In genomic region chr11:122214567-122214966, GRCh38 we compare ENCODE assay signal across 19 cellular contexts.
DNase-seq lines count a peak whose midpoint lies in the region; ATAC-seq and TF ChIP-seq lines count a peak whose summit lies in the region.
"Had no signal": no experiment of that assay in that cellular context is flagged by ENCODE, and none has a peak within 500 bp of the region (broad histone marks: within the 10 kb centered on the region; RNA-seq: fewer than 3 reads in every experiment).

No MANE protein-coding gene starts in this region.

- peak overlapping the region; percentile 51 to 82 (median 78) for H3K27ac Mint-ChIP-seq in nephron
- no peak overlapping the region for H3K27ac Mint-ChIP-seq in stimulated activated effector memory CD8-positive, alpha-beta T cell treated with anti-CD3 and anti-CD28 coated beads, Interleukin-12 subunit alpha, Interleukin-12 subunit beta, amount 100 ng/mL, for 72 hours
- H3K27ac Mint-ChIP-seq: activated CD4-positive, alpha-beta memory T cell treated with anti-CD3 and anti-CD28 coated beads for 36 hours; activated naive CD4-positive, alpha-beta T cell treated with anti-CD3 and anti-CD28 coated beads, Interleukin-2, amount 50 U/mL, for 24 hours; WTC11 had no signal

- H3K36me3 ChIP-seq in heart right ventricle (no peaks in the 10 kb centered on the region), upper lobe of right lung (no peaks in the 10 kb centered on the region)
- H3K36me3 ChIP-seq: BLaER1 treated with 17β-estradiol and CSF1 and Interleukin-3, amounts not matched to agents 10 nM and 100 nM; breast epithelium; lower lobe of right lung; SJSA1 had no signal

- H3K27ac ChIP-seq in heart right ventricle (peak overlapping the region in 7 of 10 donors; percentile 2 to 60 (median 41)), caudate nucleus (ENCODE audit: low read depth, low read length) (peak overlapping the region; percentile 69), upper lobe of right lung (peak overlapping the region; percentile 42)
- H3K27ac ChIP-seq: BLaER1 treated with 17β-estradiol and CSF1 and Interleukin-3, amounts not matched to agents 10 nM and 100 nM; lower lobe of right lung; SJSA1 had no signal

- H3K27me3 Mint-ChIP-seq in nephron (ENCODE audit: low read depth), result no peaks in the 10 kb centered on the region

- H3K27me3 ChIP-seq in heart right ventricle (no peaks in the 10 kb centered on the region), upper lobe of right lung (no peaks in the 10 kb centered on the region)
- H3K27me3 ChIP-seq: BLaER1 treated with 17β-estradiol and CSF1 and Interleukin-3, amounts not matched to agents 10 nM and 100 nM; breast epithelium; SJSA1 had no signal

- 64 to 67% methylated on average over 2 of the region's 2 CpGs for WGBS in heart right ventricle, 2 donors

- H3K4me3 ChIP-seq in heart right ventricle, result no peak overlapping the region
- no peak overlapping the region for H3K4me3 ChIP-seq in upper lobe of right lung
- H3K4me3 ChIP-seq: BLaER1 treated with 17β-estradiol and CSF1 and Interleukin-3, amounts not matched to agents 10 nM and 100 nM; breast epithelium; lower lobe of right lung; SJSA1 had no signal

- H3K4me3 Mint-ChIP-seq in nephron, result no peak overlapping the region
- no peak overlapping the region for H3K4me3 Mint-ChIP-seq in stimulated activated effector memory CD8-positive, alpha-beta T cell treated with anti-CD3 and anti-CD28 coated beads, Interleukin-12 subunit alpha, Interleukin-12 subunit beta, amount 100 ng/mL, for 72 hours
- H3K4me3 Mint-ChIP-seq: activated CD4-positive, alpha-beta memory T cell treated with anti-CD3 and anti-CD28 coated beads for 36 hours; activated naive CD4-positive, alpha-beta T cell treated with anti-CD3 and anti-CD28 coated beads, Interleukin-2, amount 50 U/mL, for 24 hours; WTC11 had no signal

- TF ChIP-seq CTCF in heart right ventricle (IDR thresholded peaks at IDR 0.05), result no peak
- TF ChIP-seq CTCF in nephron (IDR thresholded peaks at IDR 0.05; ENCODE audit: unreplicated experiment in 3 of 3), result no peak
- TF ChIP-seq CTCF in upper lobe of right lung (IDR thresholded peaks at IDR 0.05), result no peak

- ATAC-seq in heart right ventricle (no peak), left ventricle myocardium superior (no peak), upper lobe of right lung (no peak), HG02798 (IDR thresholded peaks at IDR 0.05; ENCODE audit: poor library complexity, unreplicated experiment) (no peak), left lobe of liver (no peak)
- no peak for ATAC-seq in stimulated activated effector memory CD8-positive, alpha-beta T cell treated with anti-CD3 and anti-CD28 coated beads, Interleukin-12 subunit alpha, Interleukin-12 subunit beta, amount 100 ng/mL, for 72 hours

- peaks cover 0 to 32% (median 20%) of the 10 kb centered on the region in 9 donors for H3K4me1 ChIP-seq in heart right ventricle
- peaks cover 14% of the 10 kb centered on the region for H3K4me1 ChIP-seq in upper lobe of right lung

- peaks cover 50% of the 10 kb centered on the region for H3K4me1 Mint-ChIP-seq in nephron
- H3K4me1 Mint-ChIP-seq in stimulated activated effector memory CD8-positive, alpha-beta T cell treated with anti-CD3 and anti-CD28 coated beads, Interleukin-12 subunit alpha, Interleukin-12 subunit beta, amount 100 ng/mL, for 72 hours, result no peaks in the 10 kb centered on the region
- H3K4me1 Mint-ChIP-seq: activated naive CD4-positive, alpha-beta T cell treated with anti-CD3 and anti-CD28 coated beads, Interleukin-2, amount 50 U/mL, for 24 hours had no signal

- intact Hi-C loops in heart right ventricle (cut with DNase I) (loop anchor here in 8 of 10 donors (2.0 to 10.0 kb wide), 5 partner anchors 150 to 293 kb away; no protein-coding TSS in a partner anchor), left ventricle myocardium superior (cut with micrococcal nuclease) (no loop called here), upper lobe of right lung (cut with DNase I) (no loop called here)

- no peak for DNase-seq in heart right ventricle
- no peak for DNase-seq in left ventricle myocardium superior
- DNase-seq in caudate nucleus (lab: John Stamatoyannopoulos, UW), result no peak
- no peak for DNase-seq in upper lobe of right lung
- DNase-seq in left lobe of liver (ENCODE audit: low spot score), result no peak
- no peak for DNase-seq in stimulated activated effector memory CD8-positive, alpha-beta T cell treated with anti-CD3 and anti-CD28 coated beads, Interleukin-12 subunit alpha, Interleukin-12 subunit beta, amount 100 ng/mL, for 72 hours (ENCODE audit: low spot score in 2 of 2)
- DNase-seq: activated CD4-positive, alpha-beta memory T cell treated with anti-CD3 and anti-CD28 coated beads for 36 hours; Calu3; lower lobe of right lung; NCI-H1417 treated with DMSO at 0.1 percent for 48 hours; NCI-H2171 treated with DMSO at 0.1 percent for 48 hours; stimulated activated naive CD4-positive, alpha-beta T cell had no signal

- no peaks in the 10 kb centered on the region for H3K9me3 Mint-ChIP-seq in nephron
- H3K9me3 Mint-ChIP-seq in stimulated activated effector memory CD8-positive, alpha-beta T cell treated with anti-CD3 and anti-CD28 coated beads, Interleukin-12 subunit alpha, Interleukin-12 subunit beta, amount 100 ng/mL, for 72 hours, result peaks cover 3% of the 10 kb centered on the region
- H3K9me3 Mint-ChIP-seq: activated CD4-positive, alpha-beta memory T cell treated with anti-CD3 and anti-CD28 coated beads for 36 hours; activated naive CD4-positive, alpha-beta T cell treated with anti-CD3 and anti-CD28 coated beads, Interleukin-2, amount 50 U/mL, for 24 hours; WTC11 had no signal

- H3K9me3 ChIP-seq in heart right ventricle, result no peaks in the 10 kb centered on the region
- no peaks in the 10 kb centered on the region for H3K9me3 ChIP-seq in upper lobe of right lung
- H3K9me3 ChIP-seq: BLaER1 treated with 17β-estradiol and CSF1 and Interleukin-3, amounts not matched to agents 10 nM and 100 nM; breast epithelium; lower lobe of right lung; SJSA1 had no signal

- no peaks in the 10 kb centered on the region for H3K36me3 Mint-ChIP-seq in nephron (ENCODE audit: low read depth)
- no peaks in the 10 kb centered on the region for H3K36me3 Mint-ChIP-seq in stimulated activated effector memory CD8-positive, alpha-beta T cell treated with anti-CD3 and anti-CD28 coated beads, Interleukin-12 subunit alpha, Interleukin-12 subunit beta, amount 100 ng/mL, for 72 hours
- H3K36me3 Mint-ChIP-seq: activated CD4-positive, alpha-beta memory T cell treated with anti-CD3 and anti-CD28 coated beads for 36 hours; activated naive CD4-positive, alpha-beta T cell treated with anti-CD3 and anti-CD28 coated beads, Interleukin-2, amount 50 U/mL, for 24 hours; WTC11 had no signal

Comparison
In these comparisons a context has a peak if more than half of its experiments do, and no peak if none do; other contexts are left out.
1. intact Hi-C loops: an anchor here in heart right ventricle (2.0 to 10.0 kb wide); none called in left ventricle myocardium superior and upper lobe of right lung.